Comparison of ENCODE assay signal across 15 cellular contexts in genomic region chr14:37865719-37866549, GRCh38.
DNase-seq lines count a peak whose midpoint lies in the region; ATAC-seq and TF ChIP-seq lines count a peak whose summit lies in the region.
"Had no signal": no experiment of that assay in that cellular context is flagged by ENCODE, and none has a peak within 500 bp of the region (broad histone marks: within the 10 kb centered on the region; RNA-seq: fewer than 3 reads in every experiment).

No MANE protein-coding gene starts in this region.

- no peaks in the 10 kb centered on the region for H3K36me3 Mint-ChIP-seq in HFFc6 (ENCODE audit: low read depth)
- H3K36me3 Mint-ChIP-seq: CD8-positive, alpha-beta memory T cell had no signal

- peak overlapping the region; percentile 68 for H3K27ac ChIP-seq in SJCRH30
- H3K27ac ChIP-seq in liver (ENCODE audit: low read depth in 1 of 2, low read length in 2 of 2): peak overlapping the region; percentile 39 to 56
- H3K27ac ChIP-seq in stomach smooth muscle (ENCODE audit: low read length): peak overlapping the region; percentile 37
- H3K27ac ChIP-seq: BLaER1, RWPE1 had no signal

- H3K4me1 Mint-ChIP-seq in HFFc6 (ENCODE audit: low read depth): peaks cover 27% of the 10 kb centered on the region
- H3K4me1 Mint-ChIP-seq: CD8-positive, alpha-beta memory T cell; IgD-negative memory B cell had no signal

- 80% methylated on average over 4 of the region's 4 CpGs for WGBS in liver
- WGBS in lower leg skin, 2 donors: 81 to 82% methylated on average over 4 of the region's 4 CpGs

- H3K36me3 ChIP-seq in SJCRH30: no peaks in the 10 kb centered on the region
- H3K36me3 ChIP-seq in liver (ENCODE audit: control insufficient read depth in 4 of 4, insufficient read depth in 3 of 4, low read depth in 1 of 4, low read length in 3 of 4): no peaks in the 10 kb centered on the region
- no peaks in the 10 kb centered on the region for H3K36me3 ChIP-seq in stomach smooth muscle (ENCODE audit: control insufficient read depth in 2 of 2, insufficient read depth in 2 of 2, low read length in 2 of 2)
- H3K36me3 ChIP-seq: BLaER1 had no signal

- H3K9me3 ChIP-seq in SJCRH30 (replicated peaks) (no peaks in the 10 kb centered on the region), liver (ENCODE audit: control insufficient read depth in 4 of 4, low read length in 3 of 4) (no peaks in the 10 kb centered on the region), stomach smooth muscle (ENCODE audit: control insufficient read depth in 2 of 2, low read length in 2 of 2) (no peaks in the 10 kb centered on the region)
- H3K9me3 ChIP-seq: BLaER1 had no signal

- H3K4me3 Mint-ChIP-seq in HFFc6: peak overlapping the region; percentile 55
- H3K4me3 Mint-ChIP-seq: CD8-positive, alpha-beta memory T cell; IgD-negative memory B cell had no signal

- no peak for TF ChIP-seq POLR2A in lower leg skin (IDR thresholded peaks at IDR 0.05)

- peaks cover 19% of the 10 kb centered on the region for H3K4me1 ChIP-seq in SJCRH30
- peaks cover 0 to 43% (median 34%) of the 10 kb centered on the region in 4 donors for H3K4me1 ChIP-seq in liver (ENCODE audit: control insufficient read depth in 4 of 4, insufficient read depth in 4 of 4, low read length in 3 of 4)
- peaks cover 15% of the 10 kb centered on the region for H3K4me1 ChIP-seq in stomach smooth muscle (ENCODE audit: control insufficient read depth, insufficient read depth, low read length)
- H3K4me1 ChIP-seq: BLaER1 had no signal

- H3K9me3 Mint-ChIP-seq in HFFc6: no peaks in the 10 kb centered on the region
- H3K9me3 Mint-ChIP-seq: IgD-negative memory B cell had no signal

- DNase-seq in HFFc6: no peak
- DNase-seq in SJCRH30: peak in 1 of 2 experiments; percentile 41
- DNase-seq in lower leg skin (ENCODE audit: low spot score in 2 of 2): no peak
- no peak for DNase-seq in HuH-7 (ENCODE audit: low spot score)
- DNase-seq: CD8-positive, alpha-beta memory T cell; GDM1; NCI-H187 treated with DMSO at 0.1 percent for 48 hours; NCI-H526 had no signal

- intact Hi-C loops in lower leg skin (cut with DNase I; ENCODE audit: low total_unique reads): loop anchor here (10.0 kb wide), 1 partner anchor 1071 kb away; no protein-coding TSS in a partner anchor

- no peak for ATAC-seq in GM19324 (IDR thresholded peaks at IDR 0.05; ENCODE audit: low FRiP score, unreplicated experiment)
- ATAC-seq: GM12878 had no signal

- H3K27ac Mint-ChIP-seq in HFFc6: no peak overlapping the region
- H3K27ac Mint-ChIP-seq: CD8-positive, alpha-beta memory T cell; IgD-negative memory B cell had no signal

- TF ChIP-seq CTCF in HFFc6 (IDR thresholded peaks at IDR 0.05) (no peak), liver (IDR thresholded peaks at IDR 0.05; ENCODE audit: low read depth, low read length, missing input control) (no peak), lower leg skin (IDR thresholded peaks at IDR 0.05) (no peak)

- H3K9ac ChIP-seq in liver (ENCODE audit: low read depth in 1 of 2, low read length in 2 of 2) (no peak overlapping the region), stomach smooth muscle (ENCODE audit: low read length in 2 of 2) (no peak overlapping the region)
- H3K9ac ChIP-seq: BLaER1 had no signal

- TF ChIP-seq RAD21 in liver (IDR thresholded peaks at IDR 0.05): no peak

- no peaks in the 10 kb centered on the region for H3K27me3 ChIP-seq in SJCRH30
- no peaks in the 10 kb centered on the region for H3K27me3 ChIP-seq in liver (ENCODE audit: control insufficient read depth in 4 of 4, insufficient read depth in 4 of 4, low read length in 3 of 4)
- no peaks in the 10 kb centered on the region for H3K27me3 ChIP-seq in stomach smooth muscle (ENCODE audit: control insufficient read depth in 1 of 2, insufficient read depth in 2 of 2, low read length in 2 of 2)
- H3K27me3 ChIP-seq: BLaER1 had no signal

- H3K4me3 ChIP-seq in SJCRH30 (peak overlapping the region; percentile 9), liver (ENCODE audit: low read depth in 1 of 3, low read length in 3 of 3) (no peak overlapping the region), stomach smooth muscle (ENCODE audit: low read length in 2 of 2) (no peak overlapping the region), lower leg skin (ENCODE audit: low read depth, poor library complexity, severe bottlenecking) (no peak overlapping the region)
- H3K4me3 ChIP-seq: BLaER1, GM12878 had no signal

- H3K27me3 Mint-ChIP-seq in HFFc6 (ENCODE audit: insufficient read depth): peaks cover 8% of the 10 kb centered on the region; the same call in 1 of the 2 replicates
- H3K27me3 Mint-ChIP-seq: IgD-negative memory B cell had no signal

TF ChIP-seq in liver, 16 proteins besides CTCF, POLR2A, EP300 and RAD21:
- no peak for TF ChIP-seq JUND (IDR thresholded peaks at IDR 0.05)
- TF ChIP-seq GABPA (IDR thresholded peaks at IDR 0.05 in 1 of 2, conservative IDR thresholded peaks at IDR 0.05 in 1 of 2): no peak
